10 cellular contexts compared by ENCODE assay signal in genomic region chr1:226675720-226676357, GRCh38.
DNase-seq lines count a peak whose midpoint lies in the region; ATAC-seq and TF ChIP-seq lines count a peak whose summit lies in the region.
"Had no signal": no experiment of that assay in that cellular context is flagged by ENCODE, and none has a peak within 500 bp of the region (broad histone marks: within the 10 kb centered on the region; RNA-seq: fewer than 3 reads in every experiment).

No MANE protein-coding gene starts in this region.

- no peaks in the 10 kb centered on the region for H3K27me3 Mint-ChIP-seq in activated T-cell treated with anti-CD3 and anti-CD28 coated beads, Interleukin-2, amount 50 U/mL, for 24 hours
- no peaks in the 10 kb centered on the region for H3K27me3 Mint-ChIP-seq in activated naive CD4-positive, alpha-beta T cell treated with anti-CD3 and anti-CD28 coated beads, Interleukin-2, amount 10 ng/mL, durations not matched to agents 7 days and 5 days
- peaks cover 33% of the 10 kb centered on the region for H3K27me3 Mint-ChIP-seq in H9 (ENCODE audit: low read depth)

- no peak overlapping the region for H2AK5ac ChIP-seq in H9 (ENCODE audit: insufficient read length, low read length)

- no peaks in the 10 kb centered on the region for H3K79me2 ChIP-seq in H9 (ENCODE audit: insufficient read depth, low read length)

- no peak overlapping the region for H3K9ac ChIP-seq in H9 (ENCODE audit: extremely low read depth, insufficient read length, low read length)

- no peak overlapping the region for H2AFZ ChIP-seq in H9 (ENCODE audit: low read length)

- peak overlapping the region; percentile 52 for H3K4me3 Mint-ChIP-seq in activated T-cell treated with anti-CD3 and anti-CD28 coated beads, Interleukin-2, amount 50 U/mL, for 24 hours
- H3K4me3 Mint-ChIP-seq in activated naive CD4-positive, alpha-beta T cell treated with anti-CD3 and anti-CD28 coated beads, Interleukin-2, amount 10 ng/mL, durations not matched to agents 7 days and 5 days, result peak overlapping the region; percentile 48
- H3K4me3 Mint-ChIP-seq in H9, result no peak overlapping the region

- DNase-seq in activated T-cell treated with anti-CD3 and anti-CD28 coated beads, Interleukin-2, amount 50 U/mL, for 24 hours, result no peak
- DNase-seq in activated T-cell treated with anti-CD3 and anti-CD28 coated beads for 4 hours, result no peak
- no peak for DNase-seq in activated naive CD4-positive, alpha-beta T cell treated with anti-CD3 and anti-CD28 coated beads, Interleukin-2, amount 10 ng/mL, durations not matched to agents 7 days and 5 days
- DNase-seq in left lung, result no peak
- no peak for DNase-seq in GM10266 (ENCODE audit: extremely low spot score)
- DNase-seq in H9, result no peak
- DNase-seq: activated CD8-positive, alpha-beta memory T cell treated with anti-CD3 and anti-CD28 coated beads, Interleukin-2, amount 50 U/mL, for 48 hours; NCI-H1105 had no signal

- no peak overlapping the region for H3K14ac ChIP-seq in H9 (ENCODE audit: insufficient read depth, low read length)

- no peak overlapping the region for H4K91ac ChIP-seq in H9 (ENCODE audit: insufficient read length, low read depth, low read length)

- peaks cover 28 to 95% of the 10 kb centered on the region in 2 donors for H3K4me1 ChIP-seq in left lung
- peaks cover 9% of the 10 kb centered on the region; the same call in 1 of the 2 replicates for H3K4me1 ChIP-seq in H9 (ENCODE audit: insufficient read depth, low read length)

- no peak overlapping the region for H2BK12ac ChIP-seq in H9 (ENCODE audit: insufficient read length, low read depth, low read length)

- H3K18ac ChIP-seq in H9 (ENCODE audit: insufficient read length, low read depth, low read length), result no peak overlapping the region

- CTCF ChIA-PET in activated naive CD4-positive, alpha-beta T cell treated with anti-CD3 and anti-CD28 coated beads, Interleukin-2, amount 10 ng/mL, durations not matched to agents 7 days and 5 days (lab: Charles Lee), result interaction anchor here (1.2 kb wide), 2 partner anchors 10 to 124 kb away, joined by 3 to 4 read pairs; no protein-coding TSS in a partner anchor

- no peak overlapping the region for H2BK5ac ChIP-seq in H9 (ENCODE audit: insufficient read length, low read length)

- no peak overlapping the region for H2BK120ac ChIP-seq in H9 (ENCODE audit: low read depth, low read length, poor library complexity, severe bottlenecking)

- WGBS in H9 (ENCODE audit: extremely low coverage, insufficient read length, low lambda C conversion rate), result no CpG with 5 or more reads among the region's 7 CpGs

- no peak overlapping the region for H2BK20ac ChIP-seq in H9 (ENCODE audit: low read depth, low read length, poor library complexity, severe bottlenecking)

- no peak for TF ChIP-seq CTCF in left lung (IDR thresholded peaks at IDR 0.05)
- TF ChIP-seq CTCF in GM10266 (IDR thresholded peaks at IDR 0.05; ENCODE audit: control insufficient read depth, insufficient read depth, low read depth, missing control alignments), result no peak
- no peak for TF ChIP-seq CTCF in H9 (conservative IDR thresholded peaks at IDR 0.05)

- H3T11ph ChIP-seq in H9 (ENCODE audit: low read length), result no peak overlapping the region

- H4K5ac ChIP-seq in H9 (ENCODE audit: insufficient read length, low read depth, low read length), result no peak overlapping the region

- intact Hi-C loops in left lung (cut with DNase I), result no loop called here

- H3K36me3 ChIP-seq in left lung, result no peaks in the 10 kb centered on the region

- H3K4me1 Mint-ChIP-seq in activated T-cell treated with anti-CD3 and anti-CD28 coated beads, Interleukin-2, amount 50 U/mL, for 24 hours (ENCODE audit: low read depth), result peaks cover 99% of the 10 kb centered on the region
- peaks cover 98% of the 10 kb centered on the region for H3K4me1 Mint-ChIP-seq in activated naive CD4-positive, alpha-beta T cell treated with anti-CD3 and anti-CD28 coated beads, Interleukin-2, amount 10 ng/mL, durations not matched to agents 7 days and 5 days
- peaks cover 52 to 56% of the 10 kb centered on the region in 2 experiments for H3K4me1 Mint-ChIP-seq in H9

- H4K20me1 ChIP-seq in H9 (ENCODE audit: control insufficient read depth, insufficient read depth, insufficient read length), result no peaks in the 10 kb centered on the region

- H3K4ac ChIP-seq in H9 (ENCODE audit: low read depth, low read length), result no peak overlapping the region

- H3K27me3 ChIP-seq in left lung, result no peaks in the 10 kb centered on the region
- no peaks in the 10 kb centered on the region; the same call in 1 of the 2 replicates for H3K27me3 ChIP-seq in H9 (ENCODE audit: insufficient read depth, low read length)

- H3K79me1 ChIP-seq in H9 (ENCODE audit: insufficient read depth, low read depth, low read length, poor library complexity, severe bottlenecking), result no peaks in the 10 kb centered on the region

- H3K27ac ChIP-seq in left lung, result peak overlapping the region; percentile 65 to 97
- peak overlapping the region; percentile 96 for H3K27ac ChIP-seq in temporal lobe (ENCODE audit: low read depth, low read length)
- no peak overlapping the region for H3K27ac ChIP-seq in H9 (ENCODE audit: insufficient read length, low read depth, low read length)

- no peak overlapping the region for H3K56ac ChIP-seq in H9 (ENCODE audit: insufficient read length, low read depth, low read length)

- H3K36me3 Mint-ChIP-seq in activated T-cell treated with anti-CD3 and anti-CD28 coated beads, Interleukin-2, amount 50 U/mL, for 24 hours (ENCODE audit: low read depth), result peaks cover 36% of the 10 kb centered on the region
- peaks cover 57% of the 10 kb centered on the region for H3K36me3 Mint-ChIP-seq in activated naive CD4-positive, alpha-beta T cell treated with anti-CD3 and anti-CD28 coated beads, Interleukin-2, amount 10 ng/mL, durations not matched to agents 7 days and 5 days
- no peaks in the 10 kb centered on the region for H3K36me3 Mint-ChIP-seq in H9 (ENCODE audit: insufficient read depth in 1 of 3, low read depth in 3 of 3)

- no peaks in the 10 kb centered on the region for H3K9me3 Mint-ChIP-seq in activated T-cell treated with anti-CD3 and anti-CD28 coated beads, Interleukin-2, amount 50 U/mL, for 24 hours
- H3K9me3 Mint-ChIP-seq in activated naive CD4-positive, alpha-beta T cell treated with anti-CD3 and anti-CD28 coated beads, Interleukin-2, amount 10 ng/mL, durations not matched to agents 7 days and 5 days, result no peaks in the 10 kb centered on the region
- H3K9me3 Mint-ChIP-seq in H9, result no peaks in the 10 kb centered on the region; a peak in 2 of 5 replicates

- no peak overlapping the region for H3K4me2 ChIP-seq in H9 (ENCODE audit: insufficient read depth, insufficient read length, low read length)

- peak overlapping the region; percentile 97 for H3K27ac Mint-ChIP-seq in activated T-cell treated with anti-CD3 and anti-CD28 coated beads, Interleukin-2, amount 50 U/mL, for 24 hours
- H3K27ac Mint-ChIP-seq in activated naive CD4-positive, alpha-beta T cell treated with anti-CD3 and anti-CD28 coated beads, Interleukin-2, amount 10 ng/mL, durations not matched to agents 7 days and 5 days, result peak overlapping the region; percentile 93
- H3K27ac Mint-ChIP-seq in H9, result no peak overlapping the region; a peak in 1 of 7 replicates

- H3K9me3 ChIP-seq in left lung (no peaks in the 10 kb centered on the region), H9 (ENCODE audit: control insufficient read depth, low read depth, low read length) (no peaks in the 10 kb centered on the region)

- H3K23ac ChIP-seq in H9 (ENCODE audit: insufficient read length, low read depth, low read length), result no peak overlapping the region

- no peak overlapping the region for H4K8ac ChIP-seq in H9 (replicated peaks; ENCODE audit: insufficient read length, low read depth, low read length)

- ATAC-seq in left lung (no peak), GM21737 (IDR thresholded peaks at IDR 0.05; ENCODE audit: unreplicated experiment) (no peak)

- no peak overlapping the region for H2BK15ac ChIP-seq in H9 (ENCODE audit: low read depth, low read length)

- H3K4me3 ChIP-seq in left lung, result peak overlapping the region in 1 of 2 donors; percentile 19

- no peaks in the 10 kb centered on the region for H3K23me2 ChIP-seq in H9 (ENCODE audit: insufficient read length, low read depth, low read length, poor library complexity, severe bottlenecking)

Comparison
In these comparisons a context has a peak if more than half of its experiments do, and no peak if none do; other contexts are left out.
1. H3K27ac Mint-ChIP-seq: peak in activated T-cell treated with anti-CD3 and anti-CD28 coated beads, Interleukin-2, amount 50 U/mL, for 24 hours (single experiment) and activated naive CD4-positive, alpha-beta T cell treated with anti-CD3 and anti-CD28 coated beads, Interleukin-2, amount 10 ng/mL, durations not matched to agents 7 days and 5 days (single experiment); none in H9 (0 of 3).
2. H3K4me3 Mint-ChIP-seq: peak in activated T-cell treated with anti-CD3 and anti-CD28 coated beads, Interleukin-2, amount 50 U/mL, for 24 hours (single experiment) and activated naive CD4-positive, alpha-beta T cell treated with anti-CD3 and anti-CD28 coated beads, Interleukin-2, amount 10 ng/mL, durations not matched to agents 7 days and 5 days (single experiment); none in H9 (0 of 2).